14 cellular contexts compared by ENCODE assay signal in the genomic region with DNA sequence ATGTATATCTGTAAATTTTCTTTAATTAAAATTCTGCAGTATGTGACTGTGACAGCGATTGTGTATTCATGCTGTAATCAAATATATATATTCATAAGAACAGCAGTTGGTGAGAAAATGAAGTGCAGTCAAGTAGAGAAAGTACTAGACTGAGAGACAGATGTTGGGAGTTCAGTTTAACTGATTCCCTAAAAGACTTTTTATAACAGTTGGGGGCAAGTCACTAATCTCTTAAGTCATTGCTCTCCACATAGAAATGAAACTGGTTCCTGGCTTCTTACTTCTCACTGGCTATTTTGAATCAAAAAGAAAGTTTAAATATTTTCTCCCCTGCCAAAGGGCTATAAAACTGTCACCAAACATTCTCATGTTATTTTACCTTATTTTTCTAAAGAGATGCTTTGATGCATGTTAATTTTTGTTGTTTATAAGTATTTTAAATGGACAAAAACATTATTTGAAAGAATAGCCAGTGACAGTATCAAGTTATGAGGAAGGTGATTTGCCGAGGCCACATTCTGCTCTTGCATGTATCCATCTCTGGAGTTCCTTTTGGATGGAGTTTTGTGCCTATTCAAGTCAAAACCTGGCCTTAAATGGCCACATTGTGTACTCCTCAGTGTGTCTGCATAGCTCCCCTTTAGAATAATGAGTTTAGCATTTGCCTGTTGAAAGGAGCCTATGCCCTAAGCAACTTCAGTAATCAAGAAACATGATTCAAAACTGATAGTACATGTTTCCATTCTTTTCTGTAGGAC.
"Had no signal": no experiment of that assay in that cellular context is flagged by ENCODE, and none has a peak within 500 bp of the region (broad histone marks: within the 10 kb centered on the region; RNA-seq: fewer than 3 reads in every experiment).

No MANE protein-coding gene starts in this region.

- H3K9me3 ChIP-seq: breast epithelium, heart left ventricle, sigmoid colon, transverse colon had no signal

- H3K4me1 Mint-ChIP-seq: nephron had no signal

- H3K4me3 ChIP-seq: breast epithelium, heart left ventricle, sigmoid colon, transverse colon had no signal

- H3K27me3 Mint-ChIP-seq: activated naive CD8-positive, alpha-beta T cell treated with anti-CD3 and anti-CD28 coated beads, Interleukin-2, amount 10 ng/mL, durations not matched to agents 7 days and 5 days had no signal

- DNase-seq: activated CD4-positive, alpha-beta T cell treated with anti-CD3 and anti-CD28 coated beads for 1 hour; activated CD4-positive, alpha-beta T cell treated with anti-CD3 and anti-CD28 coated beads, Interleukin-2, amount 50 U/mL, for 48 hours; activated gamma-delta T cell treated with Interleukin-2 at 50 U/mL for 16 hours; activated naive CD8-positive, alpha-beta T cell treated with anti-CD3 and anti-CD28 coated beads, Interleukin-2, amount 10 ng/mL, durations not matched to agents 7 days and 5 days; activated T-cell treated with anti-CD3 and anti-CD28 coated beads, Interleukin-2, amount 50 U/mL, for 72 hours; aorta; heart left ventricle; mammary epithelial cell; sigmoid colon; stimulated activated naive CD4-positive, alpha-beta T cell; substantia nigra; transverse colon had no signal

- H3K4me1 ChIP-seq: breast epithelium, heart left ventricle, transverse colon had no signal

- ATAC-seq: activated T-cell treated with anti-CD3 and anti-CD28 coated beads, Interleukin-2, amount 50 U/mL, for 72 hours; heart left ventricle had no signal

- H3K27ac ChIP-seq: breast epithelium, heart left ventricle, sigmoid colon, transverse colon had no signal

- H3K4me3 Mint-ChIP-seq: activated naive CD8-positive, alpha-beta T cell treated with anti-CD3 and anti-CD28 coated beads, Interleukin-2, amount 10 ng/mL, durations not matched to agents 7 days and 5 days; activated T-cell treated with anti-CD3 and anti-CD28 coated beads, Interleukin-2, amount 50 U/mL, for 72 hours; nephron had no signal

- H3K27ac Mint-ChIP-seq: activated naive CD8-positive, alpha-beta T cell treated with anti-CD3 and anti-CD28 coated beads, Interleukin-2, amount 10 ng/mL, durations not matched to agents 7 days and 5 days; activated T-cell treated with anti-CD3 and anti-CD28 coated beads, Interleukin-2, amount 50 U/mL, for 72 hours; nephron had no signal

- H3K36me3 ChIP-seq: breast epithelium had no signal

- H3K9me3 Mint-ChIP-seq: activated naive CD8-positive, alpha-beta T cell treated with anti-CD3 and anti-CD28 coated beads, Interleukin-2, amount 10 ng/mL, durations not matched to agents 7 days and 5 days; activated T-cell treated with anti-CD3 and anti-CD28 coated beads, Interleukin-2, amount 50 U/mL, for 72 hours; nephron had no signal

- H3K27me3 ChIP-seq: breast epithelium, heart left ventricle, sigmoid colon, transverse colon had no signal
